In the genomic region with DNA sequence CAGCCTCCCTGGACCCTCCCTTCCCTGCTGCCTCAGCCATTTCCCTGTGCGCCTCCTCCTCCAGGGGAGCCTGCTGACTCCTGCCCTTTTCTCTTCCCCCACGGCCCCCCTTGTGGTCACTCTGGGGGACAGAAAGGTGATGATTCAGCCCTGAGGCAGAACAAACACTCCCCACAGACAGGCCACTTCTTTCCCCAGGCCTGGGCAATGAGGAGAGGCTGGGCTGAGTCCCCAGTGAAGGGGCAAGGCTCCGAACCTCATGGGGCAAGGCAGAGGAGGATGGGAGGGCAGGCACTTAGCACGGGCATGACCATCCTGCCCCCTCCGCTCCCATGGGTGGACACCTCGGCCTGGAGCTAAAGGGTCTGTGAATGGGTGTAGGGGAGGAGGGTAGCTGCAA, we compare ENCODE assay signal across 1 cellular context.
TF ChIP-seq lines count a peak whose summit lies in the region.

No MANE protein-coding gene starts in this region.

TF ChIP-seq in GM23338, 12 proteins besides CTCF, POLR2A, EP300 and RAD21:
- TF ChIP-seq ZNF462 (CRISPR knock-in tag; IDR thresholded peaks at IDR 0.05) (no peak), POLR2AphosphoS5 (IDR thresholded peaks at IDR 0.05; ENCODE audit: low read depth) (no peak), STAT1 (IDR thresholded peaks at IDR 0.05; ENCODE audit: unreplicated experiment) (no peak), JUNB (IDR thresholded peaks at IDR 0.05; ENCODE audit: unreplicated experiment) (no peak), EZH2phosphoT487 (IDR thresholded peaks at IDR 0.05; ENCODE audit: unreplicated experiment) (no peak), CREB1 (CRISPR knock-in tag; IDR thresholded peaks at IDR 0.05; ENCODE audit: low read depth) (no peak), ZNF331 (CRISPR knock-in tag; IDR thresholded peaks at IDR 0.05; ENCODE audit: low read depth) (no peak), ETS1 (IDR thresholded peaks at IDR 0.05) (no peak), ZNF114 (CRISPR knock-in tag; IDR thresholded peaks at IDR 0.05) (no peak), EZH2 (IDR thresholded peaks at IDR 0.05; ENCODE audit: low read depth, unreplicated experiment) (no peak), NANOG (IDR thresholded peaks at IDR 0.05; ENCODE audit: borderline replicate concordance) (no peak)
- TF ChIP-seq, protein P1, sequence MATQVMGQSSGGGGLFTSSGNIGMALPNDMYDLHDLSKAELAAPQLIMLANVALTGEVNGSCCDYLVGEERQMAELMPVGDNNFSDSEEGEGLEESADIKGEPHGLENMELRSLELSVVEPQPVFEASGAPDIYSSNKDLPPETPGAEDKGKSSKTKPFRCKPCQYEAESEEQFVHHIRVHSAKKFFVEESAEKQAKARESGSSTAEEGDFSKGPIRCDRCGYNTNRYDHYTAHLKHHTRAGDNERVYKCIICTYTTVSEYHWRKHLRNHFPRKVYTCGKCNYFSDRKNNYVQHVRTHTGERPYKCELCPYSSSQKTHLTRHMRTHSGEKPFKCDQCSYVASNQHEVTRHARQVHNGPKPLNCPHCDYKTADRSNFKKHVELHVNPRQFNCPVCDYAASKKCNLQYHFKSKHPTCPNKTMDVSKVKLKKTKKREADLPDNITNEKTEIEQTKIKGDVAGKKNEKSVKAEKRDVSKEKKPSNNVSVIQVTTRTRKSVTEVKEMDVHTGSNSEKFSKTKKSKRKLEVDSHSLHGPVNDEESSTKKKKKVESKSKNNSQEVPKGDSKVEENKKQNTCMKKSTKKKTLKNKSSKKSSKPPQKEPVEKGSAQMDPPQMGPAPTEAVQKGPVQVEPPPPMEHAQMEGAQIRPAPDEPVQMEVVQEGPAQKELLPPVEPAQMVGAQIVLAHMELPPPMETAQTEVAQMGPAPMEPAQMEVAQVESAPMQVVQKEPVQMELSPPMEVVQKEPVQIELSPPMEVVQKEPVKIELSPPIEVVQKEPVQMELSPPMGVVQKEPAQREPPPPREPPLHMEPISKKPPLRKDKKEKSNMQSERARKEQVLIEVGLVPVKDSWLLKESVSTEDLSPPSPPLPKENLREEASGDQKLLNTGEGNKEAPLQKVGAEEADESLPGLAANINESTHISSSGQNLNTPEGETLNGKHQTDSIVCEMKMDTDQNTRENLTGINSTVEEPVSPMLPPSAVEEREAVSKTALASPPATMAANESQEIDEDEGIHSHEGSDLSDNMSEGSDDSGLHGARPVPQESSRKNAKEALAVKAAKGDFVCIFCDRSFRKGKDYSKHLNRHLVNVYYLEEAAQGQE (IDR thresholded peaks at IDR 0.05; ENCODE audit: unreplicated experiment): no peak
TF ChIP-seq in GM23338: peak in this region for 0.
